33 cellular contexts compared by ENCODE assay signal in genomic region chr19:8147579-8147978, GRCh38. TPM values are rescaled to one million over a fixed set of nuclear protein-coding genes. Genes with fewer than 3 reads are reported as not detected.
DNase-seq lines count a peak whose midpoint lies in the region; TF ChIP-seq lines count a peak whose summit lies in the region.
"Had no signal": no experiment of that assay in that cellular context is flagged by ENCODE, and none has a peak within 500 bp of the region (broad histone marks: within the 10 kb centered on the region; RNA-seq: fewer than 3 reads in every experiment).

No MANE protein-coding gene starts in this region.

- no peaks in the 10 kb centered on the region for H4K20me1 ChIP-seq in hepatocyte (ENCODE audit: insufficient read depth, poor library complexity, severe bottlenecking)

- H3K4me1 ChIP-seq in HUES6 (ENCODE audit: control insufficient read depth, insufficient read depth, low read length) (peaks cover 26% of the 10 kb centered on the region), hepatocyte (ENCODE audit: insufficient read depth) (peaks cover 19% of the 10 kb centered on the region)
- H3K4me1 ChIP-seq: parathyroid adenoma, right lobe of liver had no signal

- peak overlapping the region; percentile 98 for H3K4me2 ChIP-seq in hepatocyte

- BruUV-seq in Calu3 (replicated peaks; lab: Mats Ljungman, UMichigan), result no TSS peak

- CTCF ChIA-PET in Calu3 (lab: Charles Lee), result no interaction called here

- no peaks in the 10 kb centered on the region for H3K27me3 ChIP-seq in HUES6 (ENCODE audit: control insufficient read depth, insufficient read depth, low read length)
- peaks cover 3% of the 10 kb centered on the region for H3K27me3 ChIP-seq in hepatocyte
- H3K27me3 ChIP-seq: cardiac muscle cell had no signal

- H3K9ac ChIP-seq in HUES6 (ENCODE audit: low read length), result peak overlapping the region; percentile 8
- H3K9ac ChIP-seq: BLaER1 treated with 17β-estradiol and CSF1 and Interleukin-3, amounts not matched to agents 10 nM and 100 nM; parathyroid adenoma had no signal

- H3K36me3 ChIP-seq in HUES6 (ENCODE audit: control insufficient read depth, insufficient read depth, low read length), result peaks cover 11% of the 10 kb centered on the region; the same call in 1 of the 2 replicates
- no peaks in the 10 kb centered on the region for H3K36me3 ChIP-seq in hepatocyte (replicated peaks; ENCODE audit: insufficient read depth, low read depth)
- H3K36me3 ChIP-seq: BLaER1 treated with 17β-estradiol and CSF1 and Interleukin-3, amounts not matched to agents 10 nM and 100 nM; cardiac muscle cell; colonic mucosa; esophagus squamous epithelium; right lobe of liver had no signal

- peaks cover 3% of the 10 kb centered on the region for H3K79me2 ChIP-seq in hepatocyte
- H3K79me2 ChIP-seq: parathyroid adenoma had no signal

- WGBS in hepatocyte (ENCODE audit: low lambda C conversion rate, missing lambda C conversion rate), result 78% methylated on average over 7 of the region's 7 CpGs

- H3K36me3 Mint-ChIP-seq in Calu3 (ENCODE audit: insufficient read depth, unreplicated experiment) (no peaks in the 10 kb centered on the region), neural crest cell (ENCODE audit: low read depth) (no peaks in the 10 kb centered on the region)
- H3K36me3 Mint-ChIP-seq: activated naive CD4-positive, alpha-beta T cell treated with anti-CD3 and anti-CD28 coated beads, Interleukin-2, amount 50 U/mL, for 72 hours; stimulated activated memory B cell treated with anti-CD40 and anti-IgM and Interleukin-4, amounts not matched to agents 10 μg/mL and 1 μg/mL and 100 μg/mL, for 72 hours had no signal

- H3K4me1 Mint-ChIP-seq in Calu3 (ENCODE audit: low read depth, unreplicated experiment) (peaks cover 19% of the 10 kb centered on the region), neural crest cell (peaks cover 13% of the 10 kb centered on the region)
- H3K4me1 Mint-ChIP-seq: activated T-helper 17 cell treated with anti-CD3 and anti-CD28 coated beads, Interleukin-2, amount 50 U/mL, for 72 hours had no signal

- no peaks in the 10 kb centered on the region for H3K9me3 ChIP-seq in HUES6 (ENCODE audit: control insufficient read depth, insufficient read depth, low read depth, low read length)
- no peaks in the 10 kb centered on the region for H3K9me3 ChIP-seq in hepatocyte (ENCODE audit: low read depth)
- H3K9me3 ChIP-seq: BLaER1 treated with 17β-estradiol and CSF1 and Interleukin-3, amounts not matched to agents 10 nM and 100 nM; colonic mucosa; esophagus squamous epithelium; right lobe of liver had no signal

- H3K27ac Mint-ChIP-seq in Calu3 (ENCODE audit: unreplicated experiment) (no peak overlapping the region), neural crest cell (ENCODE audit: unreplicated experiment) (no peak overlapping the region)
- H3K27ac Mint-ChIP-seq: activated CD8-positive, alpha-beta T cell treated with anti-CD3 and anti-CD28 coated beads for 36 hours; activated T-helper 17 cell treated with anti-CD3 and anti-CD28 coated beads, Interleukin-2, amount 50 U/mL, for 72 hours; effector memory CD8-positive, alpha-beta T cell; HFFc6; immature natural killer cell; stimulated activated memory B cell treated with anti-CD40 and anti-IgM and Interleukin-4, amounts not matched to agents 10 μg/mL and 1 μg/mL and 100 μg/mL, for 72 hours had no signal

- DNase-seq in Calu3, result no peak
- DNase-seq in hepatocyte (ENCODE audit: low spot score), result no peak
- DNase-seq in neural crest cell (ENCODE audit: low read depth, low spot score), result no peak
- DNase-seq in NCI-H187 (lab: John Stamatoyannopoulos, UW), result no peak
- DNase-seq in NCI-H1436 (lab: John Stamatoyannopoulos, UW), result no peak
- DNase-seq in NCI-H345 (lab: John Stamatoyannopoulos, UW), result no peak
- DNase-seq in erythroblast (lab: John Stamatoyannopoulos, UW), result no peak
- DNase-seq: activated CD8-positive, alpha-beta T cell treated with anti-CD3 and anti-CD28 coated beads for 36 hours; aorta; colonic mucosa; COR-L47; effector memory CD8-positive, alpha-beta T cell; esophagus squamous epithelium; foreskin melanocyte; HFFc6; immature natural killer cell; midbrain; naive thymus-derived CD4-positive, alpha-beta T cell; NCI-H1694 treated with DMSO at 0.1 percent for 48 hours; NCI-H69; right lobe of liver; RPMI8226; stimulated activated CD4-positive, alpha-beta T cell treated with anti-CD3 and anti-CD28 coated beads, Interleukin-4, amount 100 ng/mL, for 24 hours; substantia nigra had no signal

- intact Hi-C loops in Calu3 (cut with micrococcal nuclease; ENCODE audit: unreplicated experiment), result no loop called here

- peak overlapping the region; percentile 75; the same call in 1 of the 2 replicates for H3K4me3 ChIP-seq in HUES6 (ENCODE audit: low read depth, low read length)
- no peak overlapping the region for H3K4me3 ChIP-seq in hepatocyte
- H3K4me3 ChIP-seq: BLaER1 treated with 17β-estradiol and CSF1 and Interleukin-3, amounts not matched to agents 10 nM and 100 nM; cardiac muscle cell; colonic mucosa; esophagus squamous epithelium; right lobe of liver had no signal

- H3K27me3 Mint-ChIP-seq in Calu3 (ENCODE audit: unreplicated experiment), result peaks cover 49% of the 10 kb centered on the region
- H3K27me3 Mint-ChIP-seq in neural crest cell (ENCODE audit: low read depth), result peaks cover 48% of the 10 kb centered on the region

- no peak for TF ChIP-seq CTCF in Calu3 (IDR thresholded peaks at IDR 0.05; ENCODE audit: unreplicated experiment)
- no peak for TF ChIP-seq CTCF in hepatocyte (IDR thresholded peaks at IDR 0.05; ENCODE audit: poor library complexity)
- TF ChIP-seq CTCF in neural crest cell (conservative IDR thresholded peaks at IDR 0.05), result no peak

- no peaks in the 10 kb centered on the region for H3K9me2 ChIP-seq in hepatocyte (replicated peaks; ENCODE audit: insufficient read depth)

- TF ChIP-seq POLR2A in erythroblast (IDR thresholded peaks at IDR 0.05; ENCODE audit: low read length), result no peak

- H3K27ac ChIP-seq in HUES6 (ENCODE audit: low read depth, low read length), result no peak overlapping the region
- peak overlapping the region; percentile 48 for H3K27ac ChIP-seq in hepatocyte
- H3K27ac ChIP-seq: BLaER1 treated with 17β-estradiol and CSF1 and Interleukin-3, amounts not matched to agents 10 nM and 100 nM; cardiac muscle cell; colonic mucosa; esophagus squamous epithelium; parathyroid adenoma; right lobe of liver had no signal

- H2AFZ ChIP-seq in hepatocyte, result no peak overlapping the region
- H2AFZ ChIP-seq: parathyroid adenoma had no signal

- H3K9me3 Mint-ChIP-seq in Calu3 (ENCODE audit: low read depth, unreplicated experiment), result no peaks in the 10 kb centered on the region
- no peaks in the 10 kb centered on the region for H3K9me3 Mint-ChIP-seq in neural crest cell
- H3K9me3 Mint-ChIP-seq: activated CD8-positive, alpha-beta T cell treated with anti-CD3 and anti-CD28 coated beads for 36 hours; activated naive CD4-positive, alpha-beta T cell treated with anti-CD3 and anti-CD28 coated beads, Interleukin-2, amount 50 U/mL, for 72 hours; activated T-helper 17 cell treated with anti-CD3 and anti-CD28 coated beads, Interleukin-2, amount 50 U/mL, for 72 hours; effector memory CD8-positive, alpha-beta T cell; HFFc6; immature natural killer cell; stimulated activated memory B cell treated with anti-CD40 and anti-IgM and Interleukin-4, amounts not matched to agents 10 μg/mL and 1 μg/mL and 100 μg/mL, for 72 hours had no signal

- peak overlapping the region; percentile 56 for H3K4me3 Mint-ChIP-seq in Calu3 (ENCODE audit: low read depth, unreplicated experiment)
- H3K4me3 Mint-ChIP-seq in neural crest cell, result peak overlapping the region; percentile 84
- H3K4me3 Mint-ChIP-seq: activated CD8-positive, alpha-beta T cell treated with anti-CD3 and anti-CD28 coated beads for 36 hours; HFFc6 had no signal

RNA-seq across cellular contexts. Expression of gene FBN3, which starts 1.8 kb away (rescaled TPM):
- total RNA-seq in Calu3 (2022) (0.54 TPM in 1 of 2 replicates, not detected in the other), hepatocyte (9.4 and 11.5 TPM in 2 replicates), neural crest cell (12.8 and 13.9 TPM in 2 replicates)
- 6.4 and 7.5 TPM in 2 replicates for polyA plus RNA-seq in hepatocyte
- total RNA-seq: aorta; Daoy; HFFc6; naive thymus-derived CD4-positive, alpha-beta T cell had no signal
- polyA plus RNA-seq: AG04450; aorta; immature natural killer cell; naive thymus-derived CD4-positive, alpha-beta T cell had no signal
